19 cellular contexts compared by ENCODE assay signal in the genomic region with DNA sequence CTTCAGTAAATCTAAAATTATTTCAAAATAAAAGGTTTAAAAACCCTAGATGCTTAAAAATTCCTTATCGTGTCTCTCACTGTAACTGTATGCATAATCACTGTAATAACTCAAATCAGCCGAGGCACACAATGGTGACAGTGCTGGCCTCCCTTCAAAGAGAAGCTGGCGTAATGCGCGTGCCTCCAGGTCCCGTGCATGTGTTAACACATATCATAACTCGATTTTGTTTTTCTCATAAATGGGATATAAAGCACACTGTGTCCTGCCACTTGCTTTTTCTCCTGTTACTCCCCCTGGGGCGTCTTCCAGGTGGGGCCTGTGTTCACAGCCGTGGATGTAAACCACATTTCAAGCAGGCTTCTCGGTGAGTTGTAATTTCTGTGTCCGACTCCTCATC. TPM values are rescaled to one million over a fixed set of nuclear protein-coding genes. Genes with fewer than 3 reads are reported as not detected.
DNase-seq lines count a peak whose midpoint lies in the region; ATAC-seq lines count a peak whose summit lies in the region.
"Had no signal": no experiment of that assay in that cellular context is flagged by ENCODE, and none has a peak within 500 bp of the region (broad histone marks: within the 10 kb centered on the region; RNA-seq: fewer than 3 reads in every experiment).

No MANE protein-coding gene starts in this region.

- no peaks in the 10 kb centered on the region for H3K36me3 ChIP-seq in BLaER1

- ATAC-seq in HG03442 (IDR thresholded peaks at IDR 0.05; ENCODE audit: unreplicated experiment) = no peak
- ATAC-seq in GM19023 (IDR thresholded peaks at IDR 0.05; ENCODE audit: unreplicated experiment) = no peak
- ATAC-seq: A549, GM12878 had no signal

- DNase-seq in NCI-H82 (lab: John Stamatoyannopoulos, UW) = peak; percentile 50
- no peak for DNase-seq in NCI-H82 treated with DMSO at 0.1 percent for 48 hours (lab: John Stamatoyannopoulos, UW; ENCODE audit: unreplicated experiment)
- peak; percentile 72 for DNase-seq in mesenteric fat pad (ENCODE audit: low spot score)
- DNase-seq in stimulated activated CD8-positive, alpha-beta memory T cell treated with anti-CD3 and anti-CD28 coated beads, Interleukin-4, amount 100 ng/mL, for 48 hours = peak; percentile 11
- no peak for DNase-seq in COR-L47 (lab: John Stamatoyannopoulos, UW)
- DNase-seq: AML-193; Calu3; CD4-positive, alpha-beta memory T cell; DMS 273 treated with DMSO at 0.1 percent for 48 hours; DMS53; DND-41; EL; H9 had no signal

- H3K4me1 ChIP-seq in BLaER1 = peaks cover 94% of the 10 kb centered on the region
- H3K4me1 ChIP-seq: A549 had no signal

- no peaks in the 10 kb centered on the region for H3K27me3 ChIP-seq in BLaER1

- no peaks in the 10 kb centered on the region for H3K9me3 ChIP-seq in BLaER1
- H3K9me3 ChIP-seq: A549 had no signal

- no peaks in the 10 kb centered on the region for H4K20me1 ChIP-seq in BLaER1

- H3K4me2 ChIP-seq in BLaER1 = no peak overlapping the region
- H3K4me2 ChIP-seq: A549 had no signal

- H3K27ac ChIP-seq in BLaER1 = peak overlapping the region; percentile 88; the same call in 1 of the 2 replicates
- H3K27ac ChIP-seq: 22Rv1, A549 had no signal

- H3K4me3 ChIP-seq in BLaER1 = no peak overlapping the region
- H3K4me3 ChIP-seq: A549, GM12878 had no signal

- H3K9ac ChIP-seq in BLaER1 = no peak overlapping the region

RNA-seq across cellular contexts. Expression of a gene that starts 56.0 kb away (rescaled TPM):
- total RNA-seq in mesenteric fat pad = 24.6 TPM

Comparison
In these comparisons a context has a peak if more than half of its experiments do, and no peak if none do; other contexts are left out.
1. DNase-seq: peak in NCI-H82 (single experiment), mesenteric fat pad (single experiment) and stimulated activated CD8-positive, alpha-beta memory T cell treated with anti-CD3 and anti-CD28 coated beads, Interleukin-4, amount 100 ng/mL, for 48 hours (single experiment); none in NCI-H82 treated with DMSO at 0.1 percent for 48 hours (single experiment) and COR-L47 (single experiment).